9 cellular contexts compared by ENCODE assay signal in the genomic region with DNA sequence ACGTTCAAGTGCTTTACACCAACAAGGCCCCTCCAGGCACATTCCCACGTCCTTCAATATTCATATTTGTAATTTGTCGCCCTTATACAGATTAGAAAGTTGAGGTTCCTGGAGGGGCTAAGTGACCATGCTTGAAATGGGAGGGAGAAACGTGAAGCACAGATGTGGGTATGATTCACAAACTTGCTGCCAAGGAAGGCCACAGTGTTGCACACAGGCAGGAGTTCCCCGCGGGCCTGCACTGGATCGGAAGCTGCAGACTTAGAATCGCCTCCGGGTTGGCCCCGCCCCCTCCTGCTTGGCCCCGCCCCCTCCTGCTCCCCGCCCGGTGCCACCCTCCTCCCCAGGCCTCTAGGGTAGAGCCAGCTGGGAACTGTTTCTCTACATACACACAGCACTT. TPM values are rescaled to one million over a fixed set of nuclear protein-coding genes. Genes with fewer than 3 reads are reported as not detected.
DNase-seq lines count a peak whose midpoint lies in the region; ATAC-seq and TF ChIP-seq lines count a peak whose summit lies in the region.
"Had no signal": no experiment of that assay in that cellular context is flagged by ENCODE, and none has a peak within 500 bp of the region (broad histone marks: within the 10 kb centered on the region; RNA-seq: fewer than 3 reads in every experiment).

No MANE protein-coding gene starts in this region.

- no peaks in the 10 kb centered on the region for H3K27me3 ChIP-seq in RWPE2 (ENCODE audit: insufficient read depth, poor library complexity, severe bottlenecking)

- H3K4me3 Mint-ChIP-seq in CD14-positive monocyte (peak overlapping the region; percentile 43 to 61), osteocyte (ENCODE audit: unreplicated experiment) (no peak overlapping the region)

- peaks cover 12% of the 10 kb centered on the region for H3K4me1 ChIP-seq in RWPE2 (ENCODE audit: insufficient read depth, poor library complexity, severe bottlenecking)

- H3K4me3 ChIP-seq in RWPE2 (ENCODE audit: severe bottlenecking) (no peak overlapping the region), fibroblast of villous mesenchyme (ENCODE audit: low read depth, low read length) (no peak overlapping the region)

- DNase-seq in CD14-positive monocyte (ENCODE audit: low spot score) (peak; percentile 91), RWPE2 (ENCODE audit: low spot score) (no peak), fibroblast of villous mesenchyme (ENCODE audit: low read depth) (peak; percentile 47), osteocyte (ENCODE audit: extremely low spot score, unreplicated experiment) (no peak), DMS53 (lab: John Stamatoyannopoulos, UW) (no peak), GM19238 (ENCODE audit: insufficient read length, low spot score) (no peak)
- DNase-seq: GF-D8 had no signal

- H3K4me1 Mint-ChIP-seq in CD14-positive monocyte (peaks cover 49% of the 10 kb centered on the region), osteocyte (ENCODE audit: unreplicated experiment) (peaks cover 24% of the 10 kb centered on the region)

- H3K9me3 ChIP-seq in RWPE2 (ENCODE audit: severe bottlenecking): no peaks in the 10 kb centered on the region

- TF ChIP-seq CTCF in CD14-positive monocyte (IDR thresholded peaks at IDR 0.05) (no peak), RWPE2 (IDR thresholded peaks at IDR 0.05; ENCODE audit: poor library complexity, severe bottlenecking) (no peak), fibroblast of villous mesenchyme (IDR thresholded peaks at IDR 0.05; ENCODE audit: insufficient read depth, low read depth, low read length) (no peak), osteocyte (IDR thresholded peaks at IDR 0.05) (no peak)

- H3K27ac Mint-ChIP-seq in CD14-positive monocyte (peak overlapping the region in 1 of 7 donors; percentile 98), osteocyte (ENCODE audit: unreplicated experiment) (peak overlapping the region; percentile 25)

- H3K27ac ChIP-seq in RWPE2 (ENCODE audit: poor library complexity, severe bottlenecking): peak overlapping the region; percentile 53

- H3K27me3 Mint-ChIP-seq in CD14-positive monocyte (ENCODE audit: low read depth in 3 of 3) (peaks cover 0 to 3% (median 1%) of the 10 kb centered on the region in 3 donors), osteocyte (ENCODE audit: unreplicated experiment) (no peaks in the 10 kb centered on the region)

- intact Hi-C loops in CD14-positive monocyte (cut with micrococcal nuclease): loop anchor here in 1 of 2 donors (5.0 kb wide), 1 partner anchor 56 kb away; a partner anchor contains a TSS

- ATAC-seq in RWPE2 (ENCODE audit: low read depth) (peak; percentile 58), GM18873 (IDR thresholded peaks at IDR 0.05; ENCODE audit: low FRiP score, unreplicated experiment) (no peak), HG03457 (IDR thresholded peaks at IDR 0.05; ENCODE audit: unreplicated experiment) (no peak)

- H3K36me3 Mint-ChIP-seq in CD14-positive monocyte (no peaks in the 10 kb centered on the region), osteocyte (ENCODE audit: unreplicated experiment) (no peaks in the 10 kb centered on the region)

- H3K9me3 Mint-ChIP-seq in CD14-positive monocyte (no peaks in the 10 kb centered on the region), osteocyte (ENCODE audit: unreplicated experiment) (no peaks in the 10 kb centered on the region)

- no peaks in the 10 kb centered on the region for H3K36me3 ChIP-seq in RWPE2 (ENCODE audit: low read depth)

RNA-seq across cellular contexts. Expression of a gene that starts 58.2 kb away (rescaled TPM):
- polyA plus RNA-seq in CD14-positive monocyte: 10 to 100 TPM; 24.3 to 71.8 TPM
- 153 and 170 TPM in 2 replicates for total RNA-seq in fibroblast of villous mesenchyme
- total RNA-seq in osteocyte: 290 and 308 TPM in 2 replicates

Comparison
In these comparisons a context has a peak if more than half of its experiments do, and no peak if none do; other contexts are left out.
1. DNase-seq: peak in CD14-positive monocyte (single experiment) and fibroblast of villous mesenchyme (single experiment); none in RWPE2 (single experiment), osteocyte (single experiment), DMS53 (single experiment) and GM19238 (single experiment).